Comparison of ENCODE assay signal across 19 cellular contexts in genomic region chr6:109853951-109854350, GRCh38.
DNase-seq lines count a peak whose midpoint lies in the region; ATAC-seq, FAIRE-seq and TF ChIP-seq lines count a peak whose summit lies in the region.
"Had no signal": no experiment of that assay in that cellular context is flagged by ENCODE, and none has a peak within 500 bp of the region (broad histone marks: within the 10 kb centered on the region; RNA-seq: fewer than 3 reads in every experiment).

No MANE protein-coding gene starts in this region.

- H3K27me3 Mint-ChIP-seq in WTC11 (ENCODE audit: low read depth) = no peaks in the 10 kb centered on the region; the same call in 1 of the 2 replicates

- H3K4me2 ChIP-seq in H1 (ENCODE audit: insufficient read depth in 1 of 2, low read depth in 2 of 2, low read length in 2 of 2) (no peak overlapping the region), mesendoderm (ENCODE audit: low read length) (no peak overlapping the region)
- H3K4me2 ChIP-seq: A549 had no signal

- no peak overlapping the region for H3K4me3 ChIP-seq in H1 (ENCODE audit: extremely low read depth in 1 of 4, insufficient read depth in 2 of 4, low read depth in 3 of 4, low read length in 4 of 4)
- no peak overlapping the region for H3K4me3 ChIP-seq in mesendoderm (ENCODE audit: low read length)
- H3K4me3 ChIP-seq in H7 (ENCODE audit: insufficient read depth, low read depth, low read length) = no peak overlapping the region
- H3K4me3 ChIP-seq: A549, GM23248 had no signal

- H3K18ac ChIP-seq in H1 (ENCODE audit: extremely low read depth, low read length) (no peak overlapping the region; the same call in 1 of the 2 replicates), mesendoderm (ENCODE audit: low read length) (no peak overlapping the region)

- peak overlapping the region; percentile 91; the same call in 1 of the 2 replicates for H2BK12ac ChIP-seq in H1 (ENCODE audit: low read depth, low read length)

- H3K4me1 Mint-ChIP-seq in WTC11 = peaks cover 9% of the 10 kb centered on the region
- H3K4me1 Mint-ChIP-seq: CD4-positive, alpha-beta memory T cell had no signal

- no peaks in the 10 kb centered on the region for H4K20me1 ChIP-seq in H1 (replicated peaks in 1 of 2; ENCODE audit: control insufficient read depth in 1 of 2, insufficient read depth in 2 of 2, low read length in 2 of 2)

- no peak for FAIRE-seq in H1 (lab: Jason Lieb, UNC)
- FAIRE-seq: A549, GM12891 had no signal

- peaks cover 30% of the 10 kb centered on the region for H3K9me3 Mint-ChIP-seq in WTC11

- H3K23ac ChIP-seq in H1 (ENCODE audit: insufficient read length) (no peak overlapping the region), mesendoderm (ENCODE audit: low read length) (no peak overlapping the region)

- DNase-seq in DMS53 (lab: John Stamatoyannopoulos, UW) (peak; percentile 36), DMS53 treated with DMSO at 0.1 percent for 48 hours (lab: John Stamatoyannopoulos, UW; ENCODE audit: unreplicated experiment) (no peak), WTC11 (ENCODE audit: low spot score) (no peak), H1 (ENCODE audit: low read depth in 1 of 2, low spot score in 2 of 2) (no peak), mesendoderm (no peak), H7 (no peak), NCI-H146 (lab: John Stamatoyannopoulos, UW) (no peak)
- DNase-seq: ACHN; Calu3; CD4-positive, alpha-beta memory T cell; COR-L47; DMS79 treated with DMSO at 0.1 percent for 48 hours; GF-D8; GM23248; HCEC 1CT had no signal

- H3K9me3 ChIP-seq in H1 (ENCODE audit: insufficient read depth in 2 of 2, low read depth in 1 of 2, low read length in 1 of 2) = peaks cover 0 to 3% of the 10 kb centered on the region in 2 experiments; a peak in 1 of 4 replicates
- H3K9me3 ChIP-seq: A549 had no signal

- H3K9ac ChIP-seq in H1 (replicated peaks in 1 of 4; ENCODE audit: extremely low read depth in 1 of 4, low read depth in 3 of 4, low read length in 3 of 4) = no peak overlapping the region
- H3K9ac ChIP-seq in mesendoderm (ENCODE audit: low read length) = no peak overlapping the region
- H3K9ac ChIP-seq: GM23248 had no signal

- no peak overlapping the region for H3K56ac ChIP-seq in H1 (replicated peaks; ENCODE audit: insufficient read length, low read depth, low read length)
- H3K56ac ChIP-seq in mesendoderm (ENCODE audit: low read length) = no peak overlapping the region

- H4K5ac ChIP-seq in H1 (ENCODE audit: insufficient read length, low read depth, low read length) = no peak overlapping the region
- H4K5ac ChIP-seq in mesendoderm (ENCODE audit: low read length) = no peak overlapping the region

- no peak for TF ChIP-seq EP300 in H1 (IDR thresholded peaks at IDR 0.05; ENCODE audit: borderline replicate concordance in 1 of 2, low read depth in 2 of 2, low read length in 2 of 2)

- H2BK15ac ChIP-seq in H1 (ENCODE audit: low read length) (peak overlapping the region; percentile 6; the same call in 1 of the 2 replicates), mesendoderm (replicated peaks; ENCODE audit: low read depth) (peak overlapping the region; percentile 75)

- CTCF ChIA-PET in WTC11 (lab: Charles Lee) = no interaction called here
- CTCF ChIA-PET in H1 (lab: Charles Lee; ENCODE audit: partially characterized antibody) = interaction anchor here (1.5 to 2.2 kb wide), 2 partner anchors 12 to 186 kb away, joined by 3 to 11 read pairs; no protein-coding TSS in a partner anchor

- ATAC-seq in WTC11 = no peak
- ATAC-seq in GM18498 (IDR thresholded peaks at IDR 0.05; ENCODE audit: unreplicated experiment) = no peak
- ATAC-seq: A549 had no signal

- H4K91ac ChIP-seq in H1 (replicated peaks; ENCODE audit: insufficient read length, low read length) = peak overlapping the region; percentile 90

- no peak for TF ChIP-seq POLR2A in H1 (IDR thresholded peaks at IDR 0.05; ENCODE audit: control extremely low read depth in 1 of 2, low read depth in 2 of 2, low read length in 2 of 2)

- no peaks in the 10 kb centered on the region for H3K23me2 ChIP-seq in H1 (ENCODE audit: low read depth, low read length)

- H3K27ac ChIP-seq in H1 (ENCODE audit: low read depth, low read length) (no peak overlapping the region), mesendoderm (ENCODE audit: low read depth, low read length) (no peak overlapping the region)
- H3K27ac ChIP-seq: 22Rv1, A549, GM23248 had no signal

- POLR2A ChIA-PET in WTC11 (lab: Charles Lee) = no interaction called here
- POLR2A ChIA-PET in H1 (lab: Charles Lee; ENCODE audit: partially characterized antibody) = no interaction called here

- peak overlapping the region; percentile 64 for H3K27ac Mint-ChIP-seq in WTC11
- H3K27ac Mint-ChIP-seq: CD4-positive, alpha-beta memory T cell had no signal

- peak overlapping the region; percentile 98 for H2BK120ac ChIP-seq in H1 (replicated peaks; ENCODE audit: low read depth, low read length)
- H2BK120ac ChIP-seq in mesendoderm (ENCODE audit: low read depth, low read length) = no peak overlapping the region

- peaks cover 0 to 6% (median 2%) of the 10 kb centered on the region in 4 experiments; a peak in 2 of 7 replicates for H3K4me1 ChIP-seq in H1 (replicated peaks in 1 of 4; ENCODE audit: control insufficient read depth in 3 of 4, insufficient read depth in 4 of 4, low read length in 3 of 4)
- H3K4me1 ChIP-seq in mesendoderm (ENCODE audit: control insufficient read depth, low read depth, low read length) = peaks cover 2% of the 10 kb centered on the region
- H3K4me1 ChIP-seq: A549 had no signal

- TF ChIP-seq CTCF in WTC11 (IDR thresholded peaks at IDR 0.05) (no peak), H1 (IDR thresholded peaks at IDR 0.05; ENCODE audit: control extremely low read depth in 1 of 3, insufficient read depth in 1 of 3, low read depth in 1 of 3, low read length in 3 of 3) (no peak)

- no peak overlapping the region for H3K14ac ChIP-seq in H1 (ENCODE audit: insufficient read length)

- H2AK5ac ChIP-seq in H1 (ENCODE audit: low read depth, low read length) (peak overlapping the region; percentile 42; the same call in 1 of the 2 replicates), mesendoderm (ENCODE audit: low read length) (no peak overlapping the region)

- no peaks in the 10 kb centered on the region for H3K79me1 ChIP-seq in H1 (ENCODE audit: low read depth, low read length)
- H3K79me1 ChIP-seq in mesendoderm (ENCODE audit: low read length) = no peaks in the 10 kb centered on the region

- H4K8ac ChIP-seq in H1 (ENCODE audit: extremely low read depth, insufficient read depth, low read length) (no peak overlapping the region), mesendoderm (ENCODE audit: low read depth, low read length) (no peak overlapping the region)

- H2BK5ac ChIP-seq in H1 (ENCODE audit: low read depth, low read length) = peak overlapping the region; percentile 50; the same call in 1 of the 2 replicates
- peak overlapping the region; percentile 37 for H2BK5ac ChIP-seq in mesendoderm (ENCODE audit: low read length)

- no peak overlapping the region for H2AFZ ChIP-seq in H1 (ENCODE audit: low read length)
- H2AFZ ChIP-seq: GM23248 had no signal

- H2BK20ac ChIP-seq in H1 (ENCODE audit: low read length) = peak overlapping the region; percentile 98

- H3K79me2 ChIP-seq in H1 (ENCODE audit: control insufficient read depth in 1 of 2, insufficient read depth in 2 of 2, low read length in 2 of 2) (no peaks in the 10 kb centered on the region), mesendoderm (ENCODE audit: control insufficient read depth, insufficient read depth, low read length) (no peaks in the 10 kb centered on the region)

- no peak overlapping the region for H3K4me3 Mint-ChIP-seq in WTC11
- H3K4me3 Mint-ChIP-seq: CD4-positive, alpha-beta memory T cell had no signal

- no peak for TF ChIP-seq RAD21 in H1 (IDR thresholded peaks at IDR 0.05 in 1 of 2, conservative IDR thresholded peaks at IDR 0.05 in 1 of 2; ENCODE audit: low read depth in 2 of 2, low read length in 2 of 2)

- 92% methylated on average over 2 of the region's 2 CpGs; no CpG with 5 or more reads in 1 of the 2 experiments for WGBS in H1 (ENCODE audit: extremely low coverage in 1 of 2, insufficient coverage in 1 of 2, insufficient read length in 1 of 2, insufficient replicate concordance in 2 of 2, low coverage in 1 of 2, low lambda C conversion rate in 2 of 2, missing lambda C conversion rate in 1 of 2), 2 experiments
- no CpG with 5 or more reads among the region's 2 CpGs for WGBS in mesendoderm (ENCODE audit: extremely low coverage, insufficient coverage, low lambda C conversion rate)

- H3K36me3 ChIP-seq in H1 (ENCODE audit: control insufficient read depth in 2 of 4, insufficient read depth in 4 of 4, low read length in 3 of 4) (no peaks in the 10 kb centered on the region), mesendoderm (ENCODE audit: control insufficient read depth, insufficient read depth, low read length) (no peaks in the 10 kb centered on the region), H7 (replicated peaks; ENCODE audit: control insufficient read depth, insufficient read depth, low read length) (no peaks in the 10 kb centered on the region)

- no peaks in the 10 kb centered on the region for H3K27me3 ChIP-seq in H1 (replicated peaks in 1 of 4; ENCODE audit: control insufficient read depth in 3 of 4, extremely low read depth in 1 of 4, insufficient read depth in 3 of 4, low read length in 3 of 4)
- H3K27me3 ChIP-seq in mesendoderm (ENCODE audit: insufficient read depth, low read length, poor library complexity) = no peaks in the 10 kb centered on the region
- no peaks in the 10 kb centered on the region for H3K27me3 ChIP-seq in H7 (ENCODE audit: control insufficient read depth, insufficient read depth, low read length)

- H3K4ac ChIP-seq in H1 (replicated peaks; ENCODE audit: insufficient read length, low read depth, low read length) (peak overlapping the region; percentile 57), mesendoderm (ENCODE audit: low read depth, low read length) (no peak overlapping the region)

- H3K36me3 Mint-ChIP-seq in WTC11 = peaks cover 2% of the 10 kb centered on the region; the same call in 1 of the 2 replicates
- H3K36me3 Mint-ChIP-seq: CD4-positive, alpha-beta memory T cell had no signal

TF ChIP-seq in WTC11, 78 proteins besides CTCF, POLR2A, EP300 and RAD21:
- TF ChIP-seq NFE2L1 (CRISPR knock-in tag; IDR thresholded peaks at IDR 0.05) (no peak), CREM (CRISPR knock-in tag; IDR thresholded peaks at IDR 0.05) (no peak), ESRRA (CRISPR knock-in tag; IDR thresholded peaks at IDR 0.05; ENCODE audit: borderline replicate concordance) (no peak)

TF ChIP-seq in H1, 55 proteins besides CTCF, POLR2A, EP300 and RAD21 (continues in another document):
- TF ChIP-seq YY1 (IDR thresholded peaks at IDR 0.05; ENCODE audit: low read depth, low read length) (no peak), KDM4A (IDR thresholded peaks at IDR 0.05; ENCODE audit: low read depth, low read length, severe bottlenecking) (no peak), BCL11A (IDR thresholded peaks at IDR 0.05; ENCODE audit: low read depth in 2 of 2, low read length in 2 of 2) (no peak), SIX5 (IDR thresholded peaks at IDR 0.05; ENCODE audit: low read depth, low read length) (no peak)
